Comparison of ENCODE assay signal across 8 cellular contexts in genomic region chr17:50396261-50397110, GRCh38. TPM values are rescaled to one million over a fixed set of nuclear protein-coding genes. Genes with fewer than 3 reads are reported as not detected.
DNase-seq lines count a peak whose midpoint lies in the region; ATAC-seq and FAIRE-seq lines count a peak whose summit lies in the region.

No MANE protein-coding gene starts in this region.

- no peak for FAIRE-seq in RCC 7860 (lab: Jason Lieb, UNC)

- H3K4me1 ChIP-seq in CD4-positive, alpha-beta memory T cell (ENCODE audit: insufficient read depth, low read length), result peaks cover 30% of the 10 kb centered on the region
- peaks cover 14% of the 10 kb centered on the region for H3K4me1 ChIP-seq in HAP-1

- in situ Hi-C loops in HAP-1 (cut with MboI; ENCODE audit: low sequenced_read_pairs), result no loop called here

- intact Hi-C loops in CD4-positive, alpha-beta memory T cell (cut with micrococcal nuclease), result loop anchor here (1.0 to 2.0 kb wide), 4 partner anchors 24 to 82 kb away; partner anchors contain the start of genes ACSF2, EME1, MRPL27 and RSAD1
- intact Hi-C loops in left colon (cut with DNase I, micrococcal nuclease), result no loop called here

- peaks cover 0 to 4% (median 0%) of the 10 kb centered on the region in 8 donors for H3K9me3 Mint-ChIP-seq in CD4-positive, alpha-beta memory T cell

- peak overlapping the region; percentile 75 to 82 for H3K4me3 ChIP-seq in CD4-positive, alpha-beta memory T cell (ENCODE audit: low read length in 2 of 2)
- H3K4me3 ChIP-seq in HAP-1, result peak overlapping the region; percentile 92

- POLR2A ChIA-PET in CD4-positive, alpha-beta memory T cell (lab: Charles Lee; ENCODE audit: partially characterized antibody), result interaction anchor here (0.6 to 3.4 kb wide), 18 partner anchors 8 to 470 kb away, joined by 3 to 44 read pairs (median 8); partner anchors contain the start of genes ACSF2, EME1, MRPL27 and RSAD1

- H3K27me3 Mint-ChIP-seq in CD4-positive, alpha-beta memory T cell, result no peaks in the 10 kb centered on the region

- DNase-seq in CD4-positive, alpha-beta memory T cell, result peak in 3 of 5 donors; percentile 13 to 45 (median 20)
- DNase-seq in HAP-1 (ENCODE audit: low spot score in 2 of 2) (peak; percentile 29 to 63), RCC 7860 (ENCODE audit: low spot score) (peak; percentile 42), cerebellar cortex (ENCODE audit: low spot score) (peak; percentile 22), left colon (peak; percentile 73 to 81), occipital lobe (lab: John Stamatoyannopoulos, UW) (no peak)
- DNase-seq in stimulated activated CD8-positive, alpha-beta memory T cell treated with anti-CD3 and anti-CD28 coated beads, Interleukin-7, amount 100 ng/mL, for 4 hours (ENCODE audit: low read depth in 2 of 2), result peak; percentile 12 to 16

- H3K27ac Mint-ChIP-seq in CD4-positive, alpha-beta memory T cell, result peak overlapping the region; percentile 84 to 98 (median 95)

- CTCF ChIA-PET in CD4-positive, alpha-beta memory T cell (lab: Charles Lee; ENCODE audit: partially characterized antibody), result interaction anchor here (0.9 to 5.1 kb wide), 24 partner anchors 8 to 383 kb away, joined by 3 to 77 read pairs (median 11); partner anchors contain the start of genes ACSF2, EME1, MRPL27 and RSAD1

- H3K27ac ChIP-seq in CD4-positive, alpha-beta memory T cell (ENCODE audit: low read depth, low read length), result peak overlapping the region; percentile 85

- peaks cover 23 to 47% (median 30%) of the 10 kb centered on the region in 4 donors for H3K4me1 Mint-ChIP-seq in CD4-positive, alpha-beta memory T cell

- no peaks in the 10 kb centered on the region for H3K27me3 ChIP-seq in CD4-positive, alpha-beta memory T cell (ENCODE audit: insufficient read depth, low read length)
- no peaks in the 10 kb centered on the region for H3K27me3 ChIP-seq in HAP-1 (ENCODE audit: low read depth)

- peaks cover 31 to 41% of the 10 kb centered on the region in 2 donors for H3K36me3 Mint-ChIP-seq in CD4-positive, alpha-beta memory T cell

- H3K4me3 Mint-ChIP-seq in CD4-positive, alpha-beta memory T cell, result peak overlapping the region; percentile 87 to 97 (median 92)

- ATAC-seq in left colon, result peak; percentile 87
- ATAC-seq in GM18519 (IDR thresholded peaks at IDR 0.05; ENCODE audit: low FRiP score, unreplicated experiment), result no peak

- H3K36me3 ChIP-seq in CD4-positive, alpha-beta memory T cell (ENCODE audit: insufficient read depth, low read length), result peaks cover 36% of the 10 kb centered on the region
- H3K36me3 ChIP-seq in HAP-1 (replicated peaks), result peaks cover 50% of the 10 kb centered on the region

- no peaks in the 10 kb centered on the region for H3K9me3 ChIP-seq in CD4-positive, alpha-beta memory T cell (ENCODE audit: control insufficient read depth in 1 of 2, low read length in 2 of 2)
- H3K9me3 ChIP-seq in HAP-1, result no peaks in the 10 kb centered on the region

RNA-seq across cellular contexts. Expression of gene LRRC59, which starts 0.8 kb away (rescaled TPM):
- total RNA-seq in CD4-positive, alpha-beta memory T cell, result 10 to 100 TPM; 30.3 to 30.7 TPM
- 10 to 100 TPM; 17.8 to 23.9 TPM for polyA plus RNA-seq in CD4-positive, alpha-beta memory T cell
- 100 to 1,000 TPM; 113 to 155 TPM for total RNA-seq in left colon
- 45.7 TPM for total RNA-seq in occipital lobe

RNA-seq across cellular contexts. Expression of gene EME1, which starts 23.5 kb away (rescaled TPM):
- total RNA-seq in CD4-positive, alpha-beta memory T cell, result under 1 TPM; 0.41 to 0.89 TPM
- polyA plus RNA-seq in CD4-positive, alpha-beta memory T cell, result under 1 TPM in 1 of 2 donors, not detected in 1; 0.13 TPM
- total RNA-seq in left colon, result 1 to 10 TPM in 1 of 2 donors, under 1 TPM in 1; 0.61 to 1.9 TPM
- 1.4 TPM for total RNA-seq in occipital lobe

RNA-seq across cellular contexts. Expression of gene MRPL27, which starts 23.5 kb away (rescaled TPM):
- total RNA-seq in CD4-positive, alpha-beta memory T cell, result 10 to 100 TPM; 30.0 to 32.9 TPM
- polyA plus RNA-seq in CD4-positive, alpha-beta memory T cell, result 10 to 100 TPM; 38.4 to 55.8 TPM
- 10 to 100 TPM; 73.4 to 85.4 TPM for total RNA-seq in left colon
- 30.3 TPM for total RNA-seq in occipital lobe

RNA-seq across cellular contexts. Expression of gene ACSF2, which starts 29.5 kb away (rescaled TPM):
- 10 to 100 TPM; 20.8 to 24.8 TPM for total RNA-seq in CD4-positive, alpha-beta memory T cell
- polyA plus RNA-seq in CD4-positive, alpha-beta memory T cell, result 1 to 10 TPM; 1.7 to 2.4 TPM
- total RNA-seq in left colon (100 to 1,000 TPM; 146 to 150 TPM), occipital lobe (1.9 TPM)

RNA-seq across cellular contexts. Expression of gene XYLT2, which starts 50.6 kb away (rescaled TPM):
- 10 to 100 TPM; 37.6 to 41.1 TPM for total RNA-seq in CD4-positive, alpha-beta memory T cell
- 10 to 100 TPM in 1 of 2 donors, 1 to 10 TPM in 1; 7.7 to 20.8 TPM for polyA plus RNA-seq in CD4-positive, alpha-beta memory T cell
- total RNA-seq in left colon, result 10 to 100 TPM; 18.1 to 20.2 TPM
- total RNA-seq in occipital lobe, result 7.5 TPM
